In the genomic region with DNA sequence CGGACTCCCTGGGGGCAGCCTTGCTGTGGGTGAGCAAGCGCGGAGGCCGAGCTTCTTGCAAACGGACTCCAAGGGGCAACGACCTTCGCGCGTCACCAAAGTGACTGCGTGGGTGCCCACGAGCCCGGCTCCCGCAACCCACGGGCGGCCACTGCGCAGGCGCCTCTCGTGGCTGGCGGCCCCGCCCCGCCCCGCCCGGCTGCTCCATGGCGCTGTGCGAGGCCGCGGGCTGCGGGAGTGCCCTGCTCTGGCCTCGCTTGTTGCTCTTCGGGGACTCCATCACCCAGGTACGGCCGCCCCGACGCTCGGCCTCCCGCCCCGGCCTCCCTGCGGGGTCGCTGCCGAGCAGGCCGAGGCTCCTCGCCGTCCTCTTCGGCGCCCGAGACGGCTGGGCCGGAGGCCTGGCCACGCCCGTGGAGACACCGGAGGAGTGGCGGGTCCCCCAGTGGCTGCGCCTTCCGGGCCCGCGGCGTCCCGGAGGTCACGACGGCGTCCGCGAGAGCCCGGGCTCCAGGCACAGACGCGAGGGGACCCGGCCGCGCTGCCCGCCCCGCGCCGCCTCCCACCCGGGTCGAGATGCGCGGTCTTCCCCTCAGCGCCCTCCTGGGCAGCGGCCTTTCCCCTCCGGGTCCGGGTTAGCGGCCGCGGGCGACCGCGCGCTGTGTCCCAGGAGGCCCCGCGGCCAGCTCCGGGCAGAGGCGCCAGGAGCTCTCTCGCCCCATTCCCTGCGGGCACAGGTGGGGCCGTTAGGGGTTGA, we compare ENCODE assay signal across 8 cellular contexts. TPM values are rescaled to one million over a fixed set of nuclear protein-coding genes. Genes with fewer than 3 reads are reported as not detected.
DNase-seq lines count a peak whose midpoint lies in the region; ATAC-seq and TF ChIP-seq lines count a peak whose summit lies in the region.

TSS of gene IAH1 (plus strand) at position 191 of the 757 bp plus-strand sequence. CDS start at position 207, 16 bp downstream.

- peak within 1 kb of the TSS; percentile 65 for H3K4me3 Mint-ChIP-seq in endothelial cell (ENCODE audit: unreplicated experiment)

- no peak within 1 kb of the TSS for H3K27ac Mint-ChIP-seq in endothelial cell (ENCODE audit: unreplicated experiment)

- DNase-seq in NCI-H460 (ENCODE audit: extremely low read depth, low read depth) (peak; percentile 33), endothelial cell (ENCODE audit: low spot score) (peak; percentile 38), middle frontal gyrus (ENCODE audit: extremely low spot score, low spot score) (peak; percentile 44)
- peak; percentile 34 for DNase-seq in activated CD8-positive, alpha-beta memory T cell treated with anti-CD3 and anti-CD28 coated beads, Interleukin-2, amount 50 U/mL, for 24 hours (ENCODE audit: extremely low read depth)
- peak; percentile 62 to 65 for DNase-seq in stimulated activated CD8-positive, alpha-beta memory T cell treated with anti-CD3 and anti-CD28 coated beads, Interleukin-2, amount 100 ng/mL, for 48 hours (ENCODE audit: low read depth in 2 of 2)

- peaks cover 18% of the 10 kb centered on the region for H3K4me1 Mint-ChIP-seq in endothelial cell (ENCODE audit: unreplicated experiment)

- TF ChIP-seq CTCF in 22Rv1 (IDR thresholded peaks at IDR 0.05): 0 out of 2 replicates have a peak, but pooled peaks have one; percentile 4
- no peak for TF ChIP-seq CTCF in endothelial cell (IDR thresholded peaks at IDR 0.05; ENCODE audit: unreplicated experiment)

- ATAC-seq in GM18499 (IDR thresholded peaks at IDR 0.05; ENCODE audit: insufficient read depth, unreplicated experiment) (peak; percentile 49), HG02885 (IDR thresholded peaks at IDR 0.05; ENCODE audit: poor library complexity, unreplicated experiment) (peak; percentile 78)

- H3K27ac ChIP-seq in 22Rv1: peak within 1 kb of the TSS; percentile 90

- H3K9me3 Mint-ChIP-seq in endothelial cell (ENCODE audit: unreplicated experiment): no peaks in the 10 kb centered on the region

- peaks cover 29% of the 10 kb centered on the region for H3K36me3 Mint-ChIP-seq in endothelial cell (ENCODE audit: low read depth, unreplicated experiment)

- H3K27me3 Mint-ChIP-seq in endothelial cell (ENCODE audit: unreplicated experiment): peaks cover 12% of the 10 kb centered on the region

RNA-seq across cellular contexts. Expression of gene IAH1, which starts in this region (rescaled TPM):
- 101 and 109 TPM in 2 replicates for total RNA-seq in NCI-H460 (2014; rRNA removed; shearing (Covaris generic))
- 90.0 and 118 TPM in 2 replicates for polyA plus RNA-seq in NCI-H460 (2014; cell fraction: nucleus; rRNA removed)
- 37.5 TPM for total RNA-seq in endothelial cell (ENCODE audit: unreplicated experiment)

Comparison
In these comparisons a context has a peak if more than half of its experiments do, and no peak if none do; other contexts are left out.
1. Peak in every context shown above with its lines: DNase-seq, ATAC-seq and H3K27ac ChIP-seq.